Comparison of ENCODE assay signal across 18 cellular contexts in genomic region chr16:88816736-88817535, GRCh38.
"Had no signal": no experiment of that assay in that cellular context is flagged by ENCODE, and none has a peak within 500 bp of the region (broad histone marks: within the 10 kb centered on the region; RNA-seq: fewer than 3 reads in every experiment).

No MANE protein-coding gene starts in this region.

- H3K4me3 Mint-ChIP-seq: activated CD4-positive, alpha-beta T cell treated with anti-CD3 and anti-CD28 coated beads, Interleukin-2, amount 10 ng/mL, durations not matched to agents 7 days and 5 days; activated CD8-positive, alpha-beta T cell treated with anti-CD3 and anti-CD28 coated beads, Interleukin-2, amount 10 ng/mL, durations not matched to agents 7 days and 5 days; activated naive CD4-positive, alpha-beta T cell treated with anti-CD3 and anti-CD28 coated beads for 36 hours; activated T-cell treated with anti-CD3 and anti-CD28 coated beads, Interleukin-2, amount 50 U/mL, for 4 hours; activated T-helper 1 cell treated with anti-CD3 and anti-CD28 coated beads, Interleukin-12 subunit alpha, Interleukin-12 subunit beta, Interleukin-2, Interleukin-4 antibody, amounts not matched to agents 30 ng/mL and 10 ng/mL and 1 ng/mL, durations not matched to agents 14 hours and 24 hours and 36 hours had no signal

- H3K4me3 ChIP-seq: adrenal gland, body of pancreas, breast epithelium, PC-9 had no signal

- H3K9me3 Mint-ChIP-seq: activated CD4-positive, alpha-beta T cell treated with anti-CD3 and anti-CD28 coated beads, Interleukin-2, amount 10 ng/mL, durations not matched to agents 7 days and 5 days; activated naive CD4-positive, alpha-beta T cell treated with anti-CD3 and anti-CD28 coated beads for 36 hours; activated naive CD4-positive, alpha-beta T cell treated with anti-CD3 and anti-CD28 coated beads, Interleukin-2, amount 50 U/mL, for 72 hours; activated T-cell treated with anti-CD3 and anti-CD28 coated beads, Interleukin-2, amount 50 U/mL, for 4 hours; activated T-helper 1 cell treated with anti-CD3 and anti-CD28 coated beads, Interleukin-12 subunit alpha, Interleukin-12 subunit beta, Interleukin-2, Interleukin-4 antibody, amounts not matched to agents 30 ng/mL and 10 ng/mL and 1 ng/mL, durations not matched to agents 14 hours and 24 hours and 36 hours had no signal

- H3K27ac Mint-ChIP-seq: activated CD4-positive, alpha-beta T cell treated with anti-CD3 and anti-CD28 coated beads, Interleukin-2, amount 10 ng/mL, durations not matched to agents 7 days and 5 days; activated CD8-positive, alpha-beta T cell treated with anti-CD3 and anti-CD28 coated beads, Interleukin-2, amount 10 ng/mL, durations not matched to agents 7 days and 5 days; activated naive CD4-positive, alpha-beta T cell treated with anti-CD3 and anti-CD28 coated beads for 36 hours; activated naive CD4-positive, alpha-beta T cell treated with anti-CD3 and anti-CD28 coated beads, Interleukin-2, amount 50 U/mL, for 72 hours; activated T-helper 1 cell treated with anti-CD3 and anti-CD28 coated beads, Interleukin-12 subunit alpha, Interleukin-12 subunit beta, Interleukin-2, Interleukin-4 antibody, amounts not matched to agents 30 ng/mL and 10 ng/mL and 1 ng/mL, durations not matched to agents 14 hours and 24 hours and 36 hours had no signal

- H3K27ac ChIP-seq: adrenal gland, body of pancreas, breast epithelium, PC-9, WERI-Rb-1 had no signal

- H3K36me3 ChIP-seq: breast epithelium, WERI-Rb-1 had no signal

- H3K9me3 ChIP-seq: adrenal gland, body of pancreas, breast epithelium had no signal

- DNase-seq: NCI-H187, NCI-H2029 treated with DMSO at 0.1 percent for 48 hours, NCI-H2107, NCI-H510A, Right ventricle myocardium superior, SW 1271, T-helper 9 cell had no signal

- H3K4me1 ChIP-seq: breast epithelium had no signal

- H3K27me3 ChIP-seq: adrenal gland, body of pancreas, breast epithelium had no signal

- H2AFZ ChIP-seq: PC-9 had no signal

- H3K4me2 ChIP-seq: PC-9 had no signal

- H3K36me3 Mint-ChIP-seq: activated naive CD4-positive, alpha-beta T cell treated with anti-CD3 and anti-CD28 coated beads, Interleukin-2, amount 50 U/mL, for 72 hours had no signal

- ATAC-seq: activated CD8-positive, alpha-beta T cell treated with anti-CD3 and anti-CD28 coated beads, Interleukin-2, amount 10 ng/mL, durations not matched to agents 7 days and 5 days; body of pancreas had no signal

- H3K27me3 Mint-ChIP-seq: activated CD4-positive, alpha-beta T cell treated with anti-CD3 and anti-CD28 coated beads, Interleukin-2, amount 10 ng/mL, durations not matched to agents 7 days and 5 days had no signal
